ENCODE assay signal across 8 cellular contexts in the genomic region with DNA sequence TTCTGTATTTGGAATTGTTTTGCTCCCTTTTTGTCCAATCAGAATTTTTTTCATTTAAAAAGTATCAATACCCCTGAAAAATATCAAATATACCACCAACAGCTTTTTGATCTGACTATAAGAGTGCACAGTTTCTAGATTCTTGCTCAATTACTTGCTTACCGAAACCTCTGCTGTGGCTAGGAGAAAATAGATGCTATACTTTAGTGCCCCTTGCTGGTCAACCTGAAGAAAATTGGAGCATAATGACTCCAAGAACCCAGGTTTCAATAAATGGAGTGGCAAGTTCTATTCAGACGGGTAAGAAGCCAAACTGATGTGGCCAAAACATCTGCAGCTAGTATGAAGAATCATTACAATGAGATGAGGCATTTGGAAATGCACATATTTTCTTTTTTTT.
DNase-seq lines count a peak whose midpoint lies in the region; ATAC-seq and TF ChIP-seq lines count a peak whose summit lies in the region.

No MANE protein-coding gene starts in this region.

- peak; percentile 68 for TF ChIP-seq CTCF in neural cell (IDR thresholded peaks at IDR 0.05; ENCODE audit: poor library complexity, severe bottlenecking)
- TF ChIP-seq CTCF in lower leg skin (IDR thresholded peaks at IDR 0.05), result no peak

- peaks cover 9% of the 10 kb centered on the region for H3F3A ChIP-seq in neural cell (ENCODE audit: insufficient read depth, low read length, poor library complexity, severe bottlenecking)

- H3K9ac ChIP-seq in neural cell (ENCODE audit: low read length), result peak overlapping the region; percentile 3

- no peaks in the 10 kb centered on the region for H3K9me2 ChIP-seq in neural cell (ENCODE audit: insufficient read depth, low read length)

- peak; percentile 78 for TF ChIP-seq RAD21 in neural cell (conservative IDR thresholded peaks at IDR 0.05)

- no peak overlapping the region for H3K4me3 Mint-ChIP-seq in stimulated activated memory B cell treated with anti-CD40 and anti-IgM and Interleukin-4, amounts not matched to agents 10 μg/mL and 1 μg/mL and 100 μg/mL, for 72 hours

- DNase-seq in NCI-H146 (lab: John Stamatoyannopoulos, UW) (peak; percentile 47), cerebellar cortex (ENCODE audit: low spot score) (peak; percentile 14), lower leg skin (ENCODE audit: low spot score in 2 of 2) (no peak)

- no peak overlapping the region for H3K27ac Mint-ChIP-seq in stimulated activated memory B cell treated with anti-CD40 and anti-IgM and Interleukin-4, amounts not matched to agents 10 μg/mL and 1 μg/mL and 100 μg/mL, for 72 hours

- no peaks in the 10 kb centered on the region for H3K36me3 Mint-ChIP-seq in stimulated activated memory B cell treated with anti-CD40 and anti-IgM and Interleukin-4, amounts not matched to agents 10 μg/mL and 1 μg/mL and 100 μg/mL, for 72 hours

- peak overlapping the region; percentile 48 for H3K4me2 ChIP-seq in neural cell (ENCODE audit: low read length)

- TF ChIP-seq POLR2A in lower leg skin (IDR thresholded peaks at IDR 0.05), result no peak

- no peaks in the 10 kb centered on the region for H4K20me1 ChIP-seq in neural cell (ENCODE audit: insufficient read depth)

- WGBS in lower leg skin, 2 donors, result 14 to 15% methylated on average over 2 of the region's 2 CpGs

- no peak overlapping the region for H3K4me3 ChIP-seq in neural cell (ENCODE audit: low read length)
- H3K4me3 ChIP-seq in lower leg skin (ENCODE audit: low read depth, poor library complexity, severe bottlenecking), result no peak overlapping the region

- H3K9me3 ChIP-seq in neural cell (ENCODE audit: low read length), result no peaks in the 10 kb centered on the region

- no peaks in the 10 kb centered on the region for H3K4me1 Mint-ChIP-seq in stimulated activated memory B cell treated with anti-CD40 and anti-IgM and Interleukin-4, amounts not matched to agents 10 μg/mL and 1 μg/mL and 100 μg/mL, for 72 hours

- H3K27me3 Mint-ChIP-seq in stimulated activated memory B cell treated with anti-CD40 and anti-IgM and Interleukin-4, amounts not matched to agents 10 μg/mL and 1 μg/mL and 100 μg/mL, for 72 hours, result peaks cover 2% of the 10 kb centered on the region

- intact Hi-C loops in lower leg skin (cut with DNase I; ENCODE audit: low total_unique reads), result loop anchor here (10.0 kb wide), 1 partner anchor 214 kb away; no protein-coding TSS in a partner anchor

- no peaks in the 10 kb centered on the region for H3K27me3 ChIP-seq in neural cell (ENCODE audit: insufficient read depth, low read depth, low read length)

- no peak overlapping the region for H2AFZ ChIP-seq in neural cell (ENCODE audit: low read depth, low read length)

- peak; percentile 75 for ATAC-seq in GM18519 (IDR thresholded peaks at IDR 0.05; ENCODE audit: low FRiP score, unreplicated experiment)
- no peak for ATAC-seq in HG03565 (IDR thresholded peaks at IDR 0.05; ENCODE audit: unreplicated experiment)
- ATAC-seq in HG03342 (IDR thresholded peaks at IDR 0.05; ENCODE audit: unreplicated experiment), result no peak
- ATAC-seq in stimulated activated memory B cell treated with anti-CD40 and anti-IgM and Interleukin-4, amounts not matched to agents 10 μg/mL and 1 μg/mL and 100 μg/mL, for 72 hours, result no peak

- no peaks in the 10 kb centered on the region for H3K9me3 Mint-ChIP-seq in stimulated activated memory B cell treated with anti-CD40 and anti-IgM and Interleukin-4, amounts not matched to agents 10 μg/mL and 1 μg/mL and 100 μg/mL, for 72 hours

- H3K27ac ChIP-seq in neural cell (ENCODE audit: low read length), result peak overlapping the region; percentile 71

- H3K79me2 ChIP-seq in neural cell (replicated peaks; ENCODE audit: insufficient read depth, low read length), result no peaks in the 10 kb centered on the region

- TF ChIP-seq EP300 in neural cell (conservative IDR thresholded peaks at IDR 0.05; ENCODE audit: poor library complexity, severe bottlenecking), result no peak

- no peaks in the 10 kb centered on the region for H3K36me3 ChIP-seq in neural cell (ENCODE audit: insufficient read depth, low read length)

TF ChIP-seq in neural cell, 6 proteins besides CTCF, POLR2A, EP300 and RAD21:
- TF ChIP-seq REST (IDR thresholded peaks at IDR 0.05; ENCODE audit: borderline replicate concordance), result no peak
- TF ChIP-seq SMC3 (conservative IDR thresholded peaks at IDR 0.05; ENCODE audit: poor library complexity), result peak; percentile 75

Comparison
In these comparisons a context has a peak if more than half of its experiments do, and no peak if none do; other contexts are left out.
1. DNase-seq: peak in NCI-H146 (single experiment) and cerebellar cortex (single experiment); none in lower leg skin (0 of 2).